Comparison of ENCODE assay signal across 1 cellular context in the genomic region with DNA sequence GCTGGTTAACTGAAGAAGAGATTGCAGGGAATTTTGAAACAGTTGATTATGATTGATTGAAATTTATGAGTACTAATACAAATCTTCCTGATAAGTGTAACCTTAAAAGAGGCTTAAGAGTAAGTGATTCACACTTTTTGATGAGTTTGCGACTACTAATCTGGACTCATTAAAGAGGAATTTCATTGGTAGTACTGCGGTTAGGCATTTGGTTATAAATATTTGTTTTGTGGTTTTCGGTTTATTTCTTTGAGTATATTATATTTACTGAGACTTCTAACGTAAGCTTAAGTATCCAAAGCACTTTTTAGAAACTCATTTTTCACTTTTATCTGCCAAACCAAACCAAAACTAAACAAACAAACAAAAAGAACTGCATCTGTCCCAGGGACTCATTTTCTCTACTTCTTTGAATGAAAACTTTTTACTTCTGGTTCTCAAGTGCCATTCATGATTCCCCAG.
TF ChIP-seq lines count a peak whose summit lies in the region.

No MANE protein-coding gene starts in this region.

TF ChIP-seq in HEK293, 187 proteins besides CTCF, POLR2A, EP300 and RAD21 (continued from another document and continues in another):
- TF ChIP-seq, protein P1, sequence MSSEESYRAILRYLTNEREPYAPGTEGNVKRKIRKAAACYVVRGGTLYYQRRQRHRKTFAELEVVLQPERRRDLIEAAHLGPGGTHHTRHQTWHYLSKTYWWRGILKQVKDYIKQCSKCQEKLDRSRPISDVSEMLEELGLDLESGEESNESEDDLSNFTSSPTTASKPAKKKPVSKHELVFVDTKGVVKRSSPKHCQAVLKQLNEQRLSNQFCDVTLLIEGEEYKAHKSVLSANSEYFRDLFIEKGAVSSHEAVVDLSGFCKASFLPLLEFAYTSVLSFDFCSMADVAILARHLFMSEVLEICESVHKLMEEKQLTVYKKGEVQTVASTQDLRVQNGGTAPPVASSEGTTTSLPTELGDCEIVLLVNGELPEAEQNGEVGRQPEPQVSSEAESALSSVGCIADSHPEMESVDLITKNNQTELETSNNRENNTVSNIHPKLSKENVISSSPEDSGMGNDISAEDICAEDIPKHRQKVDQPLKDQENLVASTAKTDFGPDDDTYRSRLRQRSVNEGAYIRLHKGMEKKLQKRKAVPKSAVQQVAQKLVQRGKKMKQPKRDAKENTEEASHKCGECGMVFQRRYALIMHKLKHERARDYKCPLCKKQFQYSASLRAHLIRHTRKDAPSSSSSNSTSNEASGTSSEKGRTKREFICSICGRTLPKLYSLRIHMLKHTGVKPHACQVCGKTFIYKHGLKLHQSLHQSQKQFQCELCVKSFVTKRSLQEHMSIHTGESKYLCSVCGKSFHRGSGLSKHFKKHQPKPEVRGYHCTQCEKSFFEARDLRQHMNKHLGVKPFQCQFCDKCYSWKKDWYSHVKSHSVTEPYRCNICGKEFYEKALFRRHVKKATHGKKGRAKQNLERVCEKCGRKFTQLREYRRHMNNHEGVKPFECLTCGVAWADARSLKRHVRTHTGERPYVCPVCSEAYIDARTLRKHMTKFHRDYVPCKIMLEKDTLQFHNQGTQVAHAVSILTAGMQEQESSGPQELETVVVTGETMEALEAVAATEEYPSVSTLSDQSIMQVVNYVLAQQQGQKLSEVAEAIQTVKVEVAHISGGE (tag by site-specific recombination; conservative IDR thresholded peaks at IDR 0.05; ENCODE audit: low read depth) = no peak
- TF ChIP-seq FEZF1 (tag by site-specific recombination; IDR thresholded peaks at IDR 0.05) (peak; percentile 91), ZNF544 (tag by site-specific recombination; IDR thresholded peaks at IDR 0.05) (no peak), ZNF548 (tag by site-specific recombination; IDR thresholded peaks at IDR 0.05) (no peak), ZNF146 (tag by site-specific recombination; IDR thresholded peaks at IDR 0.05) (peak; percentile 34; the same call in 1 of the 2 replicates), GLIS1 (tag by site-specific recombination; IDR thresholded peaks at IDR 0.05) (no peak), ZXDB (tag by site-specific recombination; IDR thresholded peaks at IDR 0.05) (peak; percentile 88; the same call in 1 of the 2 replicates), ZNF530 (tag by site-specific recombination; IDR thresholded peaks at IDR 0.05; ENCODE audit: low read depth) (no peak), ZNF140 (tag by site-specific recombination; IDR thresholded peaks at IDR 0.05) (no peak), OVOL3 (tag by site-specific recombination; IDR thresholded peaks at IDR 0.05) (peak; percentile 84), PRDM1 (tag by site-specific recombination; IDR thresholded peaks at IDR 0.05) (no peak), KLF10 (tag by site-specific recombination; IDR thresholded peaks at IDR 0.05) (peak; percentile 67), ZNF221 (tag by site-specific recombination; IDR thresholded peaks at IDR 0.05; ENCODE audit: borderline replicate concordance) (no peak), EGR2 (tag by site-specific recombination; IDR thresholded peaks at IDR 0.05; ENCODE audit: low read depth) (no peak), ZNF571 (tag by site-specific recombination; IDR thresholded peaks at IDR 0.05) (no peak), ZNF184 (tag by site-specific recombination; IDR thresholded peaks at IDR 0.05) (no peak), TRIM28 (IDR thresholded peaks at IDR 0.05; ENCODE audit: borderline replicate concordance, low read length) (no peak), OSR2 (tag by site-specific recombination; IDR thresholded peaks at IDR 0.05) (peak; percentile 94), ZNF174 (tag by site-specific recombination; IDR thresholded peaks at IDR 0.05) (no peak), ZNF423 (tag by site-specific recombination; IDR thresholded peaks at IDR 0.05) (no peak), ZNF10 (tag by site-specific recombination; IDR thresholded peaks at IDR 0.05) (peak; percentile 49; the same call in 1 of the 2 replicates), ZNF585B (tag by site-specific recombination; IDR thresholded peaks at IDR 0.05) (no peak), ZBTB17 (tag by site-specific recombination; IDR thresholded peaks at IDR 0.05) (peak; percentile 58; the same call in 1 of the 2 replicates), KLF1 (tag by site-specific recombination; IDR thresholded peaks at IDR 0.05) (no peak), ZIC2 (tag by site-specific recombination; IDR thresholded peaks at IDR 0.05) (no peak), ZNF426 (tag by site-specific recombination; IDR thresholded peaks at IDR 0.05) (no peak), ZSCAN23 (tag by site-specific recombination; IDR thresholded peaks at IDR 0.05) (0 out of 2 replicates have a peak, but pooled peaks have one; percentile 64), ZNF2 (tag by site-specific recombination; IDR thresholded peaks at IDR 0.05) (no peak; the same call in 1 of the 2 replicates), ZNF747 (tag by site-specific recombination; IDR thresholded peaks at IDR 0.05) (no peak), ZNF600 (tag by site-specific recombination; IDR thresholded peaks at IDR 0.05) (no peak), ZNF366 (tag by site-specific recombination; conservative IDR thresholded peaks at IDR 0.05) (peak; percentile 85)
- TF ChIP-seq, protein P2, sequence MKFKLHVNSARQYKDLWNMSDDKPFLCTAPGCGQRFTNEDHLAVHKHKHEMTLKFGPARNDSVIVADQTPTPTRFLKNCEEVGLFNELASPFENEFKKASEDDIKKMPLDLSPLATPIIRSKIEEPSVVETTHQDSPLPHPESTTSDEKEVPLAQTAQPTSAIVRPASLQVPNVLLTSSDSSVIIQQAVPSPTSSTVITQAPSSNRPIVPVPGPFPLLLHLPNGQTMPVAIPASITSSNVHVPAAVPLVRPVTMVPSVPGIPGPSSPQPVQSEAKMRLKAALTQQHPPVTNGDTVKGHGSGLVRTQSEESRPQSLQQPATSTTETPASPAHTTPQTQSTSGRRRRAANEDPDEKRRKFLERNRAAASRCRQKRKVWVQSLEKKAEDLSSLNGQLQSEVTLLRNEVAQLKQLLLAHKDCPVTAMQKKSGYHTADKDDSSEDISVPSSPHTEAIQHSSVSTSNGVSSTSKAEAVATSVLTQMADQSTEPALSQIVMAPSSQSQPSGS (tag by site-specific recombination; IDR thresholded peaks at IDR 0.05; ENCODE audit: low read depth) = 0 out of 2 replicates have a peak, but pooled peaks have one; percentile 4
- TF ChIP-seq, protein P3, sequence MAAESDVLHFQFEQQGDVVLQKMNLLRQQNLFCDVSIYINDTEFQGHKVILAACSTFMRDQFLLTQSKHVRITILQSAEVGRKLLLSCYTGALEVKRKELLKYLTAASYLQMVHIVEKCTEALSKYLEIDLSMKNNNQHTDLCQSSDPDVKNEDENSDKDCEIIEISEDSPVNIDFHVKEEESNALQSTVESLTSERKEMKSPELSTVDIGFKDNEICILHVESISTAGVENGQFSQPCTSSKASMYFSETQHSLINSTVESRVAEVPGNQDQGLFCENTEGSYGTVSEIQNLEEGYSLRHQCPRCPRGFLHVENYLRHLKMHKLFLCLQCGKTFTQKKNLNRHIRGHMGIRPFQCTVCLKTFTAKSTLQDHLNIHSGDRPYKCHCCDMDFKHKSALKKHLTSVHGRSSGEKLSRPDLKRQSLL (tag by site-specific recombination; IDR thresholded peaks at IDR 0.05) = no peak
- TF ChIP-seq, protein P4, sequence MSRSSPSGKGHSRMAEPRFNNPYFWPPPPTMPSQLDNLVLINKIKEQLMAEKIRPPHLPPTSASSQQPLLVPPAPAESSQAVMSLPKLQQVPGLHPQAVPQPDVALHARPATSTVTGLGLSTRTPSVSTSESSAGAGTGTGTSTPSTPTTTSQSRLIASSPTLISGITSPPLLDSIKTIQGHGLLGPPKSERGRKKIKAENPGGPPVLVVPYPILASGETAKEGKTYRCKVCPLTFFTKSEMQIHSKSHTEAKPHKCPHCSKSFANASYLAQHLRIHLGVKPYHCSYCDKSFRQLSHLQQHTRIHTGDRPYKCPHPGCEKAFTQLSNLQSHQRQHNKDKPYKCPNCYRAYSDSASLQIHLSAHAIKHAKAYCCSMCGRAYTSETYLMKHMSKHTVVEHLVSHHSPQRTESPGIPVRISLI (tag by site-specific recombination; IDR thresholded peaks at IDR 0.05) = peak; percentile 68; the same call in 1 of the 2 replicates
- TF ChIP-seq, protein P5, sequence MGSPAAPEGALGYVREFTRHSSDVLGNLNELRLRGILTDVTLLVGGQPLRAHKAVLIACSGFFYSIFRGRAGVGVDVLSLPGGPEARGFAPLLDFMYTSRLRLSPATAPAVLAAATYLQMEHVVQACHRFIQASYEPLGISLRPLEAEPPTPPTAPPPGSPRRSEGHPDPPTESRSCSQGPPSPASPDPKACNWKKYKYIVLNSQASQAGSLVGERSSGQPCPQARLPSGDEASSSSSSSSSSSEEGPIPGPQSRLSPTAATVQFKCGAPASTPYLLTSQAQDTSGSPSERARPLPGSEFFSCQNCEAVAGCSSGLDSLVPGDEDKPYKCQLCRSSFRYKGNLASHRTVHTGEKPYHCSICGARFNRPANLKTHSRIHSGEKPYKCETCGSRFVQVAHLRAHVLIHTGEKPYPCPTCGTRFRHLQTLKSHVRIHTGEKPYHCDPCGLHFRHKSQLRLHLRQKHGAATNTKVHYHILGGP (tag by site-specific recombination; IDR thresholded peaks at IDR 0.05) = peak; percentile 85
- TF ChIP-seq, protein P6, sequence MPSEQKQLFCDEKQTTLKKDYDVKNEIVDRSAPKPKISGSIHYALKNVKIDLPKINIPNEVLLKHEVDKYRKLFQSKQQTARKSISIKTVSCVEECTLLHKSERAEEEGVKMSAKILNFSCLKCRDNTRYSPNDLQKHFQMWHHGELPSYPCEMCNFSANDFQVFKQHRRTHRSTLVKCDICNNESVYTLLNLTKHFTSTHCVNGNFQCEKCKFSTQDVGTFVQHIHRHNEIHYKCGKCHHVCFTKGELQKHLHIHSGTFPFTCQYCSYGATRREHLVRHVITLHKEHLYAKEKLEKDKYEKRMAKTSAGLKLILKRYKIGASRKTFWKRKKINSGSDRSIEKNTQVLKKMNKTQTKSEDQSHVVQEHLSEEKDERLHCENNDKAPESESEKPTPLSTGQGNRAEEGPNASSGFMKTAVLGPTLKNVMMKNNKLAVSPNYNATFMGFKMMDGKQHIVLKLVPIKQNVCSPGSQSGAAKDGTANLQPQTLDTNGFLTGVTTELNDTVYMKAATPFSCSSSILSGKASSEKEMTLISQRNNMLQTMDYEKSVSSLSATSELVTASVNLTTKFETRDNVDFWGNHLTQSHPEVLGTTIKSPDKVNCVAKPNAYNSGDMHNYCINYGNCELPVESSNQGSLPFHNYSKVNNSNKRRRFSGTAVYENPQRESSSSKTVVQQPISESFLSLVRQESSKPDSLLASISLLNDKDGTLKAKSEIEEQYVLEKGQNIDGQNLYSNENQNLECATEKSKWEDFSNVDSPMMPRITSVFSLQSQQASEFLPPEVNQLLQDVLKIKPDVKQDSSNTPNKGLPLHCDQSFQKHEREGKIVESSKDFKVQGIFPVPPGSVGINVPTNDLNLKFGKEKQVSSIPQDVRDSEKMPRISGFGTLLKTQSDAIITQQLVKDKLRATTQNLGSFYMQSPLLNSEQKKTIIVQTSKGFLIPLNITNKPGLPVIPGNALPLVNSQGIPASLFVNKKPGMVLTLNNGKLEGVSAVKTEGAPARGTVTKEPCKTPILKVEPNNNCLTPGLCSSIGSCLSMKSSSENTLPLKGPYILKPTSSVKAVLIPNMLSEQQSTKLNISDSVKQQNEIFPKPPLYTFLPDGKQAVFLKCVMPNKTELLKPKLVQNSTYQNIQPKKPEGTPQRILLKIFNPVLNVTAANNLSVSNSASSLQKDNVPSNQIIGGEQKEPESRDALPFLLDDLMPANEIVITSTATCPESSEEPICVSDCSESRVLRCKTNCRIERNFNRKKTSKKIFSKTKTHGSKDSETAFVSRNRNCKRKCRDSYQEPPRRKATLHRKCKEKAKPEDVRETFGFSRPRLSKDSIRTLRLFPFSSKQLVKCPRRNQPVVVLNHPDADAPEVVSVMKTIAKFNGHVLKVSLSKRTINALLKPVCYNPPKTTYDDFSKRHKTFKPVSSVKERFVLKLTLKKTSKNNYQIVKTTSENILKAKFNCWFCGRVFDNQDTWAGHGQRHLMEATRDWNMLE (tag by site-specific recombination; conservative IDR thresholded peaks at IDR 0.05; ENCODE audit: low read depth) = no peak
- TF ChIP-seq, protein P7, sequence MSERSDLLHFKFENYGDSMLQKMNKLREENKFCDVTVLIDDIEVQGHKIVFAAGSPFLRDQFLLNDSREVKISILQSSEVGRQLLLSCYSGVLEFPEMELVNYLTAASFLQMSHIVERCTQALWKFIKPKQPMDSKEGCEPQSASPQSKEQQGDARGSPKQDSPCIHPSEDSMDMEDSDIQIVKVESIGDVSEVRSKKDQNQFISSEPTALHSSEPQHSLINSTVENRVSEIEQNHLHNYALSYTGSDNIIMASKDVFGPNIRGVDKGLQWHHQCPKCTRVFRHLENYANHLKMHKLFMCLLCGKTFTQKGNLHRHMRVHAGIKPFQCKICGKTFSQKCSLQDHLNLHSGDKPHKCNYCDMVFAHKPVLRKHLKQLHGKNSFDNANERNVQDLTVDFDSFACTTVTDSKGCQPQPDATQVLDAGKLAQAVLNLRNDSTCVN (tag by site-specific recombination; optimal IDR thresholded peaks at IDR 0.05) = peak; percentile 8
- TF ChIP-seq, protein P8, sequence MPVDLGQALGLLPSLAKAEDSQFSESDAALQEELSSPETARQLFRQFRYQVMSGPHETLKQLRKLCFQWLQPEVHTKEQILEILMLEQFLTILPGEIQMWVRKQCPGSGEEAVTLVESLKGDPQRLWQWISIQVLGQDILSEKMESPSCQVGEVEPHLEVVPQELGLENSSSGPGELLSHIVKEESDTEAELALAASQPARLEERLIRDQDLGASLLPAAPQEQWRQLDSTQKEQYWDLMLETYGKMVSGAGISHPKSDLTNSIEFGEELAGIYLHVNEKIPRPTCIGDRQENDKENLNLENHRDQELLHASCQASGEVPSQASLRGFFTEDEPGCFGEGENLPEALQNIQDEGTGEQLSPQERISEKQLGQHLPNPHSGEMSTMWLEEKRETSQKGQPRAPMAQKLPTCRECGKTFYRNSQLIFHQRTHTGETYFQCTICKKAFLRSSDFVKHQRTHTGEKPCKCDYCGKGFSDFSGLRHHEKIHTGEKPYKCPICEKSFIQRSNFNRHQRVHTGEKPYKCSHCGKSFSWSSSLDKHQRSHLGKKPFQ (tag by site-specific recombination; IDR thresholded peaks at IDR 0.05) = peak; percentile 83
- TF ChIP-seq, protein P9, sequence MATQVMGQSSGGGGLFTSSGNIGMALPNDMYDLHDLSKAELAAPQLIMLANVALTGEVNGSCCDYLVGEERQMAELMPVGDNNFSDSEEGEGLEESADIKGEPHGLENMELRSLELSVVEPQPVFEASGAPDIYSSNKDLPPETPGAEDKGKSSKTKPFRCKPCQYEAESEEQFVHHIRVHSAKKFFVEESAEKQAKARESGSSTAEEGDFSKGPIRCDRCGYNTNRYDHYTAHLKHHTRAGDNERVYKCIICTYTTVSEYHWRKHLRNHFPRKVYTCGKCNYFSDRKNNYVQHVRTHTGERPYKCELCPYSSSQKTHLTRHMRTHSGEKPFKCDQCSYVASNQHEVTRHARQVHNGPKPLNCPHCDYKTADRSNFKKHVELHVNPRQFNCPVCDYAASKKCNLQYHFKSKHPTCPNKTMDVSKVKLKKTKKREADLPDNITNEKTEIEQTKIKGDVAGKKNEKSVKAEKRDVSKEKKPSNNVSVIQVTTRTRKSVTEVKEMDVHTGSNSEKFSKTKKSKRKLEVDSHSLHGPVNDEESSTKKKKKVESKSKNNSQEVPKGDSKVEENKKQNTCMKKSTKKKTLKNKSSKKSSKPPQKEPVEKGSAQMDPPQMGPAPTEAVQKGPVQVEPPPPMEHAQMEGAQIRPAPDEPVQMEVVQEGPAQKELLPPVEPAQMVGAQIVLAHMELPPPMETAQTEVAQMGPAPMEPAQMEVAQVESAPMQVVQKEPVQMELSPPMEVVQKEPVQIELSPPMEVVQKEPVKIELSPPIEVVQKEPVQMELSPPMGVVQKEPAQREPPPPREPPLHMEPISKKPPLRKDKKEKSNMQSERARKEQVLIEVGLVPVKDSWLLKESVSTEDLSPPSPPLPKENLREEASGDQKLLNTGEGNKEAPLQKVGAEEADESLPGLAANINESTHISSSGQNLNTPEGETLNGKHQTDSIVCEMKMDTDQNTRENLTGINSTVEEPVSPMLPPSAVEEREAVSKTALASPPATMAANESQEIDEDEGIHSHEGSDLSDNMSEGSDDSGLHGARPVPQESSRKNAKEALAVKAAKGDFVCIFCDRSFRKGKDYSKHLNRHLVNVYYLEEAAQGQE (tag by site-specific recombination; IDR thresholded peaks at IDR 0.05) = no peak
